1 cellular context compared by ENCODE assay signal in the genomic region with DNA sequence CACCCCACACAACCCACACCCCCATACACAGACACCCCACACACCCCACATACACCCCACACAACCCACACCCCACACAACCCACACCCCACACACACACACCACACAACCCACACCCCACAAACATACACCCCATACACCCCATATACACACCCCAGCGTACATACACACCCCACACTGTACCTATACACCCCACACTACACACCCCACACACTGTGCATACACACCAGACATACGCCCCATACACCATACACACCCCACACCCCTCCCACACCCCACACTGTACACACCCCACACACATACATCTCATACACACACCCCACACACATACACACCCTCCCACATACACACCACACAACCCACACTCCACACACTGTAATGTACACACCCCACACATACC.
TF ChIP-seq lines count a peak whose summit lies in the region.

No MANE protein-coding gene starts in this region.

TF ChIP-seq in HEK293, 187 proteins besides CTCF, POLR2A, EP300 and RAD21 (continued from another document):
- no peak for TF ChIP-seq ZNF184 (tag by site-specific recombination; IDR thresholded peaks at IDR 0.05)
- no peak for TF ChIP-seq ZNF654 (tag by site-specific recombination; IDR thresholded peaks at IDR 0.05; ENCODE audit: low read depth)
- TF ChIP-seq SP2 (tag by site-specific recombination; IDR thresholded peaks at IDR 0.05), result no peak
- no peak for TF ChIP-seq KLF16 (tag by site-specific recombination; IDR thresholded peaks at IDR 0.05)
- 0 out of 2 replicates have a peak, but pooled peaks have one; percentile 24 for TF ChIP-seq ZNF560 (tag by site-specific recombination; IDR thresholded peaks at IDR 0.05; ENCODE audit: borderline replicate concordance)
- no peak for TF ChIP-seq ZNF624 (tag by site-specific recombination; IDR thresholded peaks at IDR 0.05)
- TF ChIP-seq, protein P1, sequence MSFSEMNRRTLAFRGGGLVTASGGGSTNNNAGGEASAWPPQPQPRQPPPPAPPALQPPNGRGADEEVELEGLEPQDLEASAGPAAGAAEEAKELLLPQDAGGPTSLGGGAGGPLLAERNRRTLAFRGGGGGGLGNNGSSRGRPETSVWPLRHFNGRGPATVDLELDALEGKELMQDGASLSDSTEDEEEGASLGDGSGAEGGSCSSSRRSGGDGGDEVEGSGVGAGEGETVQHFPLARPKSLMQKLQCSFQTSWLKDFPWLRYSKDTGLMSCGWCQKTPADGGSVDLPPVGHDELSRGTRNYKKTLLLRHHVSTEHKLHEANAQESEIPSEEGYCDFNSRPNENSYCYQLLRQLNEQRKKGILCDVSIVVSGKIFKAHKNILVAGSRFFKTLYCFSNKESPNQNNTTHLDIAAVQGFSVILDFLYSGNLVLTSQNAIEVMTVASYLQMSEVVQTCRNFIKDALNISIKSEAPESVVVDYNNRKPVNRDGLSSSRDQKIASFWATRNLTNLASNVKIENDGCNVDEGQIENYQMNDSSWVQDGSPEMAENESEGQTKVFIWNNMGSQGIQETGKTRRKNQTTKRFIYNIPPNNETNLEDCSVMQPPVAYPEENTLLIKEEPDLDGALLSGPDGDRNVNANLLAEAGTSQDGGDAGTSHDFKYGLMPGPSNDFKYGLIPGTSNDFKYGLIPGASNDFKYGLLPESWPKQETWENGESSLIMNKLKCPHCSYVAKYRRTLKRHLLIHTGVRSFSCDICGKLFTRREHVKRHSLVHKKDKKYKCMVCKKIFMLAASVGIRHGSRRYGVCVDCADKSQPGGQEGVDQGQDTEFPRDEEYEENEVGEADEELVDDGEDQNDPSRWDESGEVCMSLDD (tag by site-specific recombination; IDR thresholded peaks at IDR 0.05), result peak; percentile 89; the same call in 1 of the 2 replicates
- no peak; the same call in 1 of the 2 replicates for TF ChIP-seq ZNF292 (tag by site-specific recombination; IDR thresholded peaks at IDR 0.05; ENCODE audit: borderline replicate concordance, low read depth)
- no peak for TF ChIP-seq ZNF366 (tag by site-specific recombination; conservative IDR thresholded peaks at IDR 0.05)
- TF ChIP-seq EGR2 (tag by site-specific recombination; IDR thresholded peaks at IDR 0.05; ENCODE audit: low read depth), result peak; percentile 64
- TF ChIP-seq ZNF19 (tag by site-specific recombination; IDR thresholded peaks at IDR 0.05; ENCODE audit: low read depth), result no peak
- TF ChIP-seq ZFHX2 (tag by site-specific recombination; conservative IDR thresholded peaks at IDR 0.05), result peak; percentile 28; the same call in 1 of the 2 replicates
- TF ChIP-seq ZNF239 (tag by site-specific recombination; IDR thresholded peaks at IDR 0.05), result 0 out of 2 replicates have a peak, but pooled peaks have one; percentile 5
- no peak for TF ChIP-seq ZNF776 (tag by site-specific recombination; IDR thresholded peaks at IDR 0.05; ENCODE audit: borderline replicate concordance)
- no peak for TF ChIP-seq BCL11A (tag by site-specific recombination; IDR thresholded peaks at IDR 0.05; ENCODE audit: low read depth)
- no peak for TF ChIP-seq OVOL3 (tag by site-specific recombination; IDR thresholded peaks at IDR 0.05)
- TF ChIP-seq ZSCAN16 (tag by site-specific recombination; IDR thresholded peaks at IDR 0.05), result no peak
- TF ChIP-seq HOXC10 (CRISPR knock-in tag; IDR thresholded peaks at IDR 0.05), result no peak
- no peak for TF ChIP-seq ZNF112 (tag by site-specific recombination; IDR thresholded peaks at IDR 0.05)
- TF ChIP-seq ZNF114 (tag by site-specific recombination; IDR thresholded peaks at IDR 0.05), result no peak
- TF ChIP-seq, protein P2, sequence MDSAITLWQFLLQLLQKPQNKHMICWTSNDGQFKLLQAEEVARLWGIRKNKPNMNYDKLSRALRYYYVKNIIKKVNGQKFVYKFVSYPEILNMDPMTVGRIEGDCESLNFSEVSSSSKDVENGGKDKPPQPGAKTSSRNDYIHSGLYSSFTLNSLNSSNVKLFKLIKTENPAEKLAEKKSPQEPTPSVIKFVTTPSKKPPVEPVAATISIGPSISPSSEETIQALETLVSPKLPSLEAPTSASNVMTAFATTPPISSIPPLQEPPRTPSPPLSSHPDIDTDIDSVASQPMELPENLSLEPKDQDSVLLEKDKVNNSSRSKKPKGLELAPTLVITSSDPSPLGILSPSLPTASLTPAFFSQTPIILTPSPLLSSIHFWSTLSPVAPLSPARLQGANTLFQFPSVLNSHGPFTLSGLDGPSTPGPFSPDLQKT (IDR thresholded peaks at IDR 0.05; ENCODE audit: borderline replicate concordance, low read depth, low read length), result no peak
- no peak for TF ChIP-seq ZBTB7A (tag by site-specific recombination; IDR thresholded peaks at IDR 0.05; ENCODE audit: low read depth)
- no peak for TF ChIP-seq ZNF792 (tag by site-specific recombination; IDR thresholded peaks at IDR 0.05)
- 0 out of 2 replicates have a peak, but pooled peaks have one; percentile 34 for TF ChIP-seq ZNF785 (tag by site-specific recombination; IDR thresholded peaks at IDR 0.05)
- TF ChIP-seq ZNF843 (tag by site-specific recombination; IDR thresholded peaks at IDR 0.05), result no peak
- TF ChIP-seq, protein P3, sequence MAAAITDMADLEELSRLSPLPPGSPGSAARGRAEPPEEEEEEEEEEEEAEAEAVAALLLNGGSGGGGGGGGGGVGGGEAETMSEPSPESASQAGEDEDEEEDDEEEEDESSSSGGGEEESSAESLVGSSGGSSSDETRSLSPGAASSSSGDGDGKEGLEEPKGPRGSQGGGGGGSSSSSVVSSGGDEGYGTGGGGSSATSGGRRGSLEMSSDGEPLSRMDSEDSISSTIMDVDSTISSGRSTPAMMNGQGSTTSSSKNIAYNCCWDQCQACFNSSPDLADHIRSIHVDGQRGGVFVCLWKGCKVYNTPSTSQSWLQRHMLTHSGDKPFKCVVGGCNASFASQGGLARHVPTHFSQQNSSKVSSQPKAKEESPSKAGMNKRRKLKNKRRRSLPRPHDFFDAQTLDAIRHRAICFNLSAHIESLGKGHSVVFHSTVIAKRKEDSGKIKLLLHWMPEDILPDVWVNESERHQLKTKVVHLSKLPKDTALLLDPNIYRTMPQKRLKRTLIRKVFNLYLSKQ (tag by site-specific recombination; IDR thresholded peaks at IDR 0.05; ENCODE audit: borderline replicate concordance), result no peak
- TF ChIP-seq ZNF202 (tag by site-specific recombination; IDR thresholded peaks at IDR 0.05; ENCODE audit: borderline replicate concordance), result no peak
- no peak for TF ChIP-seq ZXDB (tag by site-specific recombination; IDR thresholded peaks at IDR 0.05)
- TF ChIP-seq ZNF658 (tag by site-specific recombination; IDR thresholded peaks at IDR 0.05), result no peak
- TF ChIP-seq GLI2 (tag by site-specific recombination; IDR thresholded peaks at IDR 0.05; ENCODE audit: borderline replicate concordance, low read depth), result no peak
- TF ChIP-seq, protein P4, sequence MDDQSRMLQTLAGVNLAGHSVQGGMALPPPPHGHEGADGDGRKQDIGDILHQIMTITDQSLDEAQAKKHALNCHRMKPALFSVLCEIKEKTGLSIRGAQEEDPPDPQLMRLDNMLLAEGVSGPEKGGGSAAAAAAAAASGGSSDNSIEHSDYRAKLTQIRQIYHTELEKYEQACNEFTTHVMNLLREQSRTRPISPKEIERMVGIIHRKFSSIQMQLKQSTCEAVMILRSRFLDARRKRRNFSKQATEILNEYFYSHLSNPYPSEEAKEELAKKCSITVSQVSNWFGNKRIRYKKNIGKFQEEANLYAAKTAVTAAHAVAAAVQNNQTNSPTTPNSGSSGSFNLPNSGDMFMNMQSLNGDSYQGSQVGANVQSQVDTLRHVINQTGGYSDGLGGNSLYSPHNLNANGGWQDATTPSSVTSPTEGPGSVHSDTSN (CRISPR knock-in tag; IDR thresholded peaks at IDR 0.05), result no peak
- TF ChIP-seq, protein P5, sequence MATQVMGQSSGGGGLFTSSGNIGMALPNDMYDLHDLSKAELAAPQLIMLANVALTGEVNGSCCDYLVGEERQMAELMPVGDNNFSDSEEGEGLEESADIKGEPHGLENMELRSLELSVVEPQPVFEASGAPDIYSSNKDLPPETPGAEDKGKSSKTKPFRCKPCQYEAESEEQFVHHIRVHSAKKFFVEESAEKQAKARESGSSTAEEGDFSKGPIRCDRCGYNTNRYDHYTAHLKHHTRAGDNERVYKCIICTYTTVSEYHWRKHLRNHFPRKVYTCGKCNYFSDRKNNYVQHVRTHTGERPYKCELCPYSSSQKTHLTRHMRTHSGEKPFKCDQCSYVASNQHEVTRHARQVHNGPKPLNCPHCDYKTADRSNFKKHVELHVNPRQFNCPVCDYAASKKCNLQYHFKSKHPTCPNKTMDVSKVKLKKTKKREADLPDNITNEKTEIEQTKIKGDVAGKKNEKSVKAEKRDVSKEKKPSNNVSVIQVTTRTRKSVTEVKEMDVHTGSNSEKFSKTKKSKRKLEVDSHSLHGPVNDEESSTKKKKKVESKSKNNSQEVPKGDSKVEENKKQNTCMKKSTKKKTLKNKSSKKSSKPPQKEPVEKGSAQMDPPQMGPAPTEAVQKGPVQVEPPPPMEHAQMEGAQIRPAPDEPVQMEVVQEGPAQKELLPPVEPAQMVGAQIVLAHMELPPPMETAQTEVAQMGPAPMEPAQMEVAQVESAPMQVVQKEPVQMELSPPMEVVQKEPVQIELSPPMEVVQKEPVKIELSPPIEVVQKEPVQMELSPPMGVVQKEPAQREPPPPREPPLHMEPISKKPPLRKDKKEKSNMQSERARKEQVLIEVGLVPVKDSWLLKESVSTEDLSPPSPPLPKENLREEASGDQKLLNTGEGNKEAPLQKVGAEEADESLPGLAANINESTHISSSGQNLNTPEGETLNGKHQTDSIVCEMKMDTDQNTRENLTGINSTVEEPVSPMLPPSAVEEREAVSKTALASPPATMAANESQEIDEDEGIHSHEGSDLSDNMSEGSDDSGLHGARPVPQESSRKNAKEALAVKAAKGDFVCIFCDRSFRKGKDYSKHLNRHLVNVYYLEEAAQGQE (tag by site-specific recombination; IDR thresholded peaks at IDR 0.05), result no peak
- TF ChIP-seq, protein P6, sequence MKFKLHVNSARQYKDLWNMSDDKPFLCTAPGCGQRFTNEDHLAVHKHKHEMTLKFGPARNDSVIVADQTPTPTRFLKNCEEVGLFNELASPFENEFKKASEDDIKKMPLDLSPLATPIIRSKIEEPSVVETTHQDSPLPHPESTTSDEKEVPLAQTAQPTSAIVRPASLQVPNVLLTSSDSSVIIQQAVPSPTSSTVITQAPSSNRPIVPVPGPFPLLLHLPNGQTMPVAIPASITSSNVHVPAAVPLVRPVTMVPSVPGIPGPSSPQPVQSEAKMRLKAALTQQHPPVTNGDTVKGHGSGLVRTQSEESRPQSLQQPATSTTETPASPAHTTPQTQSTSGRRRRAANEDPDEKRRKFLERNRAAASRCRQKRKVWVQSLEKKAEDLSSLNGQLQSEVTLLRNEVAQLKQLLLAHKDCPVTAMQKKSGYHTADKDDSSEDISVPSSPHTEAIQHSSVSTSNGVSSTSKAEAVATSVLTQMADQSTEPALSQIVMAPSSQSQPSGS (tag by site-specific recombination; IDR thresholded peaks at IDR 0.05; ENCODE audit: low read depth), result no peak
- TF ChIP-seq, protein P7, sequence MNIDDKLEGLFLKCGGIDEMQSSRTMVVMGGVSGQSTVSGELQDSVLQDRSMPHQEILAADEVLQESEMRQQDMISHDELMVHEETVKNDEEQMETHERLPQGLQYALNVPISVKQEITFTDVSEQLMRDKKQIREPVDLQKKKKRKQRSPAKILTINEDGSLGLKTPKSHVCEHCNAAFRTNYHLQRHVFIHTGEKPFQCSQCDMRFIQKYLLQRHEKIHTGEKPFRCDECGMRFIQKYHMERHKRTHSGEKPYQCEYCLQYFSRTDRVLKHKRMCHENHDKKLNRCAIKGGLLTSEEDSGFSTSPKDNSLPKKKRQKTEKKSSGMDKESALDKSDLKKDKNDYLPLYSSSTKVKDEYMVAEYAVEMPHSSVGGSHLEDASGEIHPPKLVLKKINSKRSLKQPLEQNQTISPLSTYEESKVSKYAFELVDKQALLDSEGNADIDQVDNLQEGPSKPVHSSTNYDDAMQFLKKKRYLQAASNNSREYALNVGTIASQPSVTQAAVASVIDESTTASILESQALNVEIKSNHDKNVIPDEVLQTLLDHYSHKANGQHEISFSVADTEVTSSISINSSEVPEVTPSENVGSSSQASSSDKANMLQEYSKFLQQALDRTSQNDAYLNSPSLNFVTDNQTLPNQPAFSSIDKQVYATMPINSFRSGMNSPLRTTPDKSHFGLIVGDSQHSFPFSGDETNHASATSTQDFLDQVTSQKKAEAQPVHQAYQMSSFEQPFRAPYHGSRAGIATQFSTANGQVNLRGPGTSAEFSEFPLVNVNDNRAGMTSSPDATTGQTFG (tag by site-specific recombination; IDR thresholded peaks at IDR 0.05; ENCODE audit: borderline replicate concordance), result 0 out of 2 replicates have a peak, but pooled peaks have one; percentile 15
- no peak for TF ChIP-seq ZNF121 (tag by site-specific recombination; IDR thresholded peaks at IDR 0.05)
- no peak for TF ChIP-seq ZNF174 (tag by site-specific recombination; IDR thresholded peaks at IDR 0.05)
- no peak for TF ChIP-seq GLI4 (tag by site-specific recombination; IDR thresholded peaks at IDR 0.05)
- TF ChIP-seq, protein P8, sequence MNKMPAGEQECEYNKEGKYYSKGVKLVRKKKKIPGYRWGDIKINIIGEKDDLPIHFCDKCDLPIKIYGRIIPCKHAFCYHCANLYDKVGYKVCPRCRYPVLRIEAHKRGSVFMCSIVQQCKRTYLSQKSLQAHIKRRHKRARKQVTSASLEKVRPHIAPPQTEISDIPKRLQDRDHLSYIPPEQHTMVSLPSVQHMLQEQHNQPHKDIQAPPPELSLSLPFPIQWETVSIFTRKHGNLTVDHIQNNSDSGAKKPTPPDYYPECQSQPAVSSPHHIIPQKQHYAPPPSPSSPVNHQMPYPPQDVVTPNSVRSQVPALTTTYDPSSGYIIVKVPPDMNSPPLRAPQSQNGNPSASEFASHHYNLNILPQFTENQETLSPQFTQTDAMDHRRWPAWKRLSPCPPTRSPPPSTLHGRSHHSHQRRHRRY (tag by site-specific recombination; IDR thresholded peaks at IDR 0.05), result no peak
- no peak for TF ChIP-seq ZNF561 (tag by site-specific recombination; IDR thresholded peaks at IDR 0.05; ENCODE audit: borderline replicate concordance)
- no peak for TF ChIP-seq ZNF747 (tag by site-specific recombination; IDR thresholded peaks at IDR 0.05)
TF ChIP-seq in HEK293: peak in this region for 7.
